Comparison of ENCODE assay signal across 16 cellular contexts in the genomic region with DNA sequence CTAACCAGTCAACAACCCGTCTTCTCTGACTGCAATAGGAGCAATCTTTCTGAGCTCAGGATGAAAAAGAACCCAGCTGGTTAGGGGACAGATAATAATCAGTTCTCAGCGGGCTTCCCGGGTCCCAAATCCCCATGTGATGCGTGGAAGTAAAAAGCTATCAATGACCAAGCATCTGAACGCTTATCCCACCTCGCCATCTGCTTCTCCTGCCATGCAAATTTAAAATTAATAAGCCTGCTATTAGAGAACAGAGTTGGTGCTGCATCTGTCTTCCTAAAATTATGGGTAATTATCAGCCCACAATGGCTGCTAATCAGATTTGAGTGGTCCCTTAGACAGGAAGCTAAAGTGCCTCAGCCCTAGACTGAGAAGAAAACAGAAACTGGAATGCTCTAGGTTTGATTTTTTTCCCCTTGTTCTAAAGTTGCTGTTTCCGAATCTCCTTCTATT. TPM values are rescaled to one million over a fixed set of nuclear protein-coding genes. Genes with fewer than 3 reads are reported as not detected.
DNase-seq lines count a peak whose midpoint lies in the region; ATAC-seq and TF ChIP-seq lines count a peak whose summit lies in the region.
"Had no signal": no experiment of that assay in that cellular context is flagged by ENCODE, and none has a peak within 500 bp of the region (broad histone marks: within the 10 kb centered on the region; RNA-seq: fewer than 3 reads in every experiment).

No MANE protein-coding gene starts in this region.

- no peak overlapping the region for H2BK15ac ChIP-seq in mesenchymal stem cell (ENCODE audit: low read depth, poor library complexity, severe bottlenecking)

- intact Hi-C loops in breast epithelium (cut with DNase I; ENCODE audit: low total_unique reads) (no loop called here), MCF 10A (cut with micrococcal nuclease) (no loop called here), vagina (cut with DNase I) (no loop called here)

- ATAC-seq in activated T-cell treated with anti-CD3 and anti-CD28 coated beads, Interleukin-2, amount 50 U/mL, for 72 hours (replicated peaks in 1 of 2), result no peak
- ATAC-seq: A549; heart left ventricle; natural killer cell treated with Interleukin-12 subunit alpha and Interleukin-12 subunit beta and Interleukin-15 and Interleukin-18, amount 100 ng/mL, for 72 hours had no signal

- peaks cover 19% of the 10 kb centered on the region for H4K20me1 ChIP-seq in SK-N-SH (ENCODE audit: insufficient read depth)

- H2AK5ac ChIP-seq in mesenchymal stem cell (ENCODE audit: low read length, severe bottlenecking), result peak overlapping the region; percentile 6

- no peak overlapping the region for H2BK120ac ChIP-seq in mesenchymal stem cell (ENCODE audit: low read depth, low read length)

- H3K4me3 Mint-ChIP-seq in MCF 10A (ENCODE audit: unreplicated experiment), result no peak overlapping the region
- H3K4me3 Mint-ChIP-seq in activated T-cell treated with anti-CD3 and anti-CD28 coated beads, Interleukin-2, amount 50 U/mL, for 72 hours, result peak overlapping the region in 1 of 2 donors; percentile 13

- BruUV-seq in MCF 10A (replicated peaks; lab: Mats Ljungman, UMichigan), result no TSS peak

- no peaks in the 10 kb centered on the region for H3K27me3 ChIP-seq in breast epithelium
- no peaks in the 10 kb centered on the region for H3K27me3 ChIP-seq in SK-N-SH (ENCODE audit: insufficient read depth)
- no peaks in the 10 kb centered on the region for H3K27me3 ChIP-seq in mesenchymal stem cell (ENCODE audit: control insufficient read depth in 1 of 2, insufficient read depth in 1 of 2, low read length in 2 of 2)
- H3K27me3 ChIP-seq in vagina, result no peaks in the 10 kb centered on the region
- H3K27me3 ChIP-seq: cardiac muscle cell, heart left ventricle had no signal

- POLR2A ChIA-PET in MCF 10A (lab: Yijun Ruan, JAX) (no interaction called here), SK-N-SH (lab: Yijun Ruan, JAX) (interaction anchor here (0.7 to 1.7 kb wide), 6 partner anchors 10 to 325 kb away, joined by 3 to 8 read pairs (median 4); no protein-coding TSS in a partner anchor), RWPE1 (lab: Yijun Ruan, JAX; ENCODE audit: low non-redundant PET) (no interaction called here)

- no peak overlapping the region for H2AFZ ChIP-seq in SK-N-SH (ENCODE audit: low read depth)
- no peak overlapping the region for H2AFZ ChIP-seq in mesenchymal stem cell (ENCODE audit: low read depth, low read length)

- no peak overlapping the region for H3K27ac Mint-ChIP-seq in MCF 10A (ENCODE audit: low read depth, unreplicated experiment)
- no peak overlapping the region for H3K27ac Mint-ChIP-seq in activated T-cell treated with anti-CD3 and anti-CD28 coated beads, Interleukin-2, amount 50 U/mL, for 72 hours

- TF ChIP-seq EP300 in SK-N-SH (IDR thresholded peaks at IDR 0.05; ENCODE audit: borderline replicate concordance in 1 of 2, low read depth in 1 of 2, low read length in 1 of 2), result peak in 1 of 2 experiments; percentile 97; a peak in 2 of 4 replicates

- H2BK5ac ChIP-seq in mesenchymal stem cell (ENCODE audit: low read depth, low read length, poor library complexity, severe bottlenecking), result no peak overlapping the region

- TF ChIP-seq POLR2A in breast epithelium (IDR thresholded peaks at IDR 0.05) (no peak), vagina (IDR thresholded peaks at IDR 0.05) (no peak)

- WGBS in SK-N-SH (ENCODE audit: low lambda C conversion rate), result 21% methylated on average over 7 of the region's 7 CpGs
- WGBS in mesenchymal stem cell, result 67% methylated on average over 6 of the region's 7 CpGs

- H4K91ac ChIP-seq in mesenchymal stem cell (ENCODE audit: low read length), result no peak overlapping the region

- H3K18ac ChIP-seq in mesenchymal stem cell (ENCODE audit: low read depth in 1 of 2, low read length in 2 of 2), result no peak overlapping the region

- H3K23ac ChIP-seq in mesenchymal stem cell (ENCODE audit: low read length in 2 of 2), result no peak overlapping the region

- H3K14ac ChIP-seq in mesenchymal stem cell (ENCODE audit: low read length in 2 of 2), result no peak overlapping the region

- no peaks in the 10 kb centered on the region for H3K9me3 ChIP-seq in breast epithelium
- no peaks in the 10 kb centered on the region for H3K9me3 ChIP-seq in SK-N-SH
- H3K9me3 ChIP-seq in mesenchymal stem cell (ENCODE audit: control insufficient read depth, low read length), result no peaks in the 10 kb centered on the region
- no peaks in the 10 kb centered on the region for H3K9me3 ChIP-seq in vagina
- H3K9me3 ChIP-seq: A549, heart left ventricle had no signal

- no peak overlapping the region for H4K8ac ChIP-seq in mesenchymal stem cell (ENCODE audit: low read length)

- TF ChIP-seq CTCF in breast epithelium (IDR thresholded peaks at IDR 0.05) (no peak), MCF 10A (IDR thresholded peaks at IDR 0.05; ENCODE audit: unreplicated experiment) (no peak), SK-N-SH (IDR thresholded peaks at IDR 0.05) (no peak), vagina (IDR thresholded peaks at IDR 0.05) (no peak), RWPE1 (conservative IDR thresholded peaks at IDR 0.05; ENCODE audit: low read depth) (no peak)

- H3K4me2 ChIP-seq in SK-N-SH (peak overlapping the region; percentile 80), mesenchymal stem cell (ENCODE audit: low read length, poor library complexity, severe bottlenecking) (no peak overlapping the region)
- H3K4me2 ChIP-seq: A549, smooth muscle cell had no signal

- no peaks in the 10 kb centered on the region for H3K9me3 Mint-ChIP-seq in MCF 10A (ENCODE audit: unreplicated experiment)
- peaks cover 0 to 2% of the 10 kb centered on the region in 2 donors for H3K9me3 Mint-ChIP-seq in activated T-cell treated with anti-CD3 and anti-CD28 coated beads, Interleukin-2, amount 50 U/mL, for 72 hours
- H3K9me3 Mint-ChIP-seq: natural killer cell treated with Interleukin-12 subunit alpha and Interleukin-12 subunit beta and Interleukin-15 and Interleukin-18, amount 100 ng/mL, for 72 hours had no signal

- no peak overlapping the region for H3K4ac ChIP-seq in mesenchymal stem cell (ENCODE audit: low read depth in 1 of 2, low read length in 2 of 2)

- H3F3A ChIP-seq in SK-N-SH (replicated peaks; ENCODE audit: insufficient read depth), result peaks cover 69% of the 10 kb centered on the region

- DNase-seq in breast epithelium (ENCODE audit: low spot score in 2 of 2), result no peak
- DNase-seq in MCF 10A (ENCODE audit: unreplicated experiment), result no peak
- DNase-seq in SK-N-SH, result peak; percentile 67
- no peak for DNase-seq in mesenchymal stem cell
- no peak for DNase-seq in vagina (ENCODE audit: extremely low spot score in 2 of 2)
- DNase-seq in RWPE1 (ENCODE audit: low spot score), result no peak
- DNase-seq in activated T-cell treated with anti-CD3 and anti-CD28 coated beads, Interleukin-2, amount 50 U/mL, for 72 hours, result no peak
- DNase-seq in iPS-NIHi7 (ENCODE audit: extremely low spot score), result no peak
- DNase-seq: activated CD4-positive, alpha-beta T cell treated with anti-CD3 and anti-CD28 coated beads, Interleukin-2, amount 50 U/mL, for 4 hours; activated gamma-delta T cell treated with Interleukin-2 at 50 U/mL for 16 hours; heart left ventricle; NCI-H446 had no signal

- H3K4me1 Mint-ChIP-seq in MCF 10A (ENCODE audit: insufficient read depth, unreplicated experiment), result peaks cover 12% of the 10 kb centered on the region
- peaks cover 17% of the 10 kb centered on the region for H3K4me1 Mint-ChIP-seq in activated T-cell treated with anti-CD3 and anti-CD28 coated beads, Interleukin-2, amount 50 U/mL, for 72 hours (ENCODE audit: low read depth)

- H3K9me2 ChIP-seq in SK-N-SH, result no peaks in the 10 kb centered on the region

- CTCF ChIA-PET in MCF 10A (lab: Yijun Ruan, JAX) (interaction anchor here (0.6 kb wide), 1 partner anchor 43 kb away, joined by 4 read pairs; no protein-coding TSS in a partner anchor), SK-N-SH (lab: Yijun Ruan, JAX) (interaction anchor here (0.8 to 2.6 kb wide), 8 partner anchors 10 to 98 kb away, joined by 4 to 9 read pairs (median 6); no protein-coding TSS in a partner anchor), RWPE1 (lab: Yijun Ruan, JAX) (no interaction called here)

- H3K4me1 ChIP-seq in breast epithelium (peaks cover 0 to 10% of the 10 kb centered on the region in 2 donors), SK-N-SH (ENCODE audit: control insufficient read depth in 1 of 2, insufficient read depth in 2 of 2, low read depth in 1 of 2, low read length in 1 of 2) (peaks cover 80 to 83% of the 10 kb centered on the region in 2 experiments), mesenchymal stem cell (ENCODE audit: control insufficient read depth, insufficient read depth, low read depth, low read length) (peaks cover 23% of the 10 kb centered on the region), vagina (peaks cover 45% of the 10 kb centered on the region)

- no peak overlapping the region for H3K4me3 ChIP-seq in breast epithelium
- H3K4me3 ChIP-seq in SK-N-SH (ENCODE audit: low read depth in 2 of 2, low read length in 1 of 2), result peak overlapping the region; percentile 2 to 32; a peak in 3 of 4 replicates
- H3K4me3 ChIP-seq in mesenchymal stem cell (ENCODE audit: insufficient read depth in 1 of 2, low read depth in 1 of 2, low read length in 2 of 2), result no peak overlapping the region
- no peak overlapping the region for H3K4me3 ChIP-seq in vagina
- H3K4me3 ChIP-seq: A549, cardiac muscle cell, heart left ventricle, smooth muscle cell had no signal

- H3K27ac ChIP-seq in breast epithelium (peak overlapping the region; percentile 3 to 15), SK-N-SH (ENCODE audit: low read depth in 2 of 2, low read length in 1 of 2) (peak overlapping the region; percentile 97 to 100), mesenchymal stem cell (ENCODE audit: low read length, poor library complexity, severe bottlenecking) (no peak overlapping the region), vagina (peak overlapping the region; percentile 3), RWPE1 (no peak overlapping the region)
- H3K27ac ChIP-seq: cardiac muscle cell had no signal

- peak overlapping the region; percentile 75 for H3K9ac ChIP-seq in SK-N-SH
- H3K9ac ChIP-seq in mesenchymal stem cell (ENCODE audit: low read length), result peak overlapping the region; percentile 15

- peaks cover 6% of the 10 kb centered on the region for H3K36me3 Mint-ChIP-seq in MCF 10A (ENCODE audit: insufficient read depth, unreplicated experiment)
- no peaks in the 10 kb centered on the region for H3K36me3 Mint-ChIP-seq in activated T-cell treated with anti-CD3 and anti-CD28 coated beads, Interleukin-2, amount 50 U/mL, for 72 hours (ENCODE audit: insufficient read depth in 2 of 2)
- H3K36me3 Mint-ChIP-seq: natural killer cell treated with Interleukin-12 subunit alpha and Interleukin-12 subunit beta and Interleukin-15 and Interleukin-18, amount 100 ng/mL, for 72 hours had no signal

- H3K79me1 ChIP-seq in mesenchymal stem cell (replicated peaks; ENCODE audit: low read length, poor library complexity, severe bottlenecking), result peaks cover 4% of the 10 kb centered on the region

- peaks cover 99% of the 10 kb centered on the region for H3K79me2 ChIP-seq in SK-N-SH (ENCODE audit: insufficient read depth)

- H2BK12ac ChIP-seq in mesenchymal stem cell (ENCODE audit: low read length in 2 of 2), result no peak overlapping the region

- no peaks in the 10 kb centered on the region for H3K27me3 Mint-ChIP-seq in MCF 10A (ENCODE audit: insufficient read depth, unreplicated experiment)
- H3K27me3 Mint-ChIP-seq in activated T-cell treated with anti-CD3 and anti-CD28 coated beads, Interleukin-2, amount 50 U/mL, for 72 hours (ENCODE audit: low read depth), result peaks cover 25% of the 10 kb centered on the region

- H3K36me3 ChIP-seq in breast epithelium (no peaks in the 10 kb centered on the region), SK-N-SH (replicated peaks in 1 of 2; ENCODE audit: control insufficient read depth in 1 of 2, insufficient read depth in 2 of 2, low read length in 1 of 2) (peaks cover 0 to 10% of the 10 kb centered on the region in 2 experiments), mesenchymal stem cell (ENCODE audit: control insufficient read depth in 1 of 2, insufficient read depth in 2 of 2, low read depth in 1 of 2, low read length in 2 of 2) (peaks cover 0 to 5% of the 10 kb centered on the region in 2 experiments), vagina (no peaks in the 10 kb centered on the region)
- H3K36me3 ChIP-seq: cardiac muscle cell, heart left ventricle had no signal

- TF ChIP-seq RAD21 in SK-N-SH (IDR thresholded peaks at IDR 0.05; ENCODE audit: low read length), result peak; percentile 33; the same call in 1 of the 2 replicates

RNA-seq across cellular contexts. Expression of gene AFAP1, which starts 37.5 kb away (rescaled TPM):
- total RNA-seq in breast epithelium (10 to 100 TPM; 14.5 to 21.6 (median 16.6) TPM), MCF 10A (2022) (22.5 and 29.4 TPM in 2 replicates), vagina (20.4 TPM)
- 40.6 and 67.9 TPM in 2 replicates for polyA plus RNA-seq in SK-N-SH (2012; rRNA removed)
- polyA plus RNA-seq in SK-N-SH (2012; cell fraction: cytosol; rRNA removed), result 48.9 and 59.9 TPM in 2 replicates
- polyA plus RNA-seq in SK-N-SH (2012; cell fraction: nucleus; rRNA removed), result 89.8 and 105 TPM in 2 replicates
- 19.0 TPM for polyA plus RNA-seq in mesenchymal stem cell (2013, experiment 1 of 2)
- 19.1 TPM for polyA plus RNA-seq in mesenchymal stem cell (2013, experiment 2 of 2)
- total RNA-seq in activated T-cell treated with anti-CD3 and anti-CD28 coated beads, Interleukin-2, amount 50 U/mL, for 72 hours, result 10 to 100 TPM; 30.6 to 49.3 TPM

Comparison
In these comparisons a context has a peak if more than half of its experiments do, and no peak if none do; other contexts are left out.
1. H3K27ac ChIP-seq: peak in breast epithelium (2 of 2), SK-N-SH (2 of 2) and vagina (single experiment); none in mesenchymal stem cell (single experiment) and RWPE1 (single experiment).
2. H3K4me3 ChIP-seq: peak in SK-N-SH (2 of 2); none in breast epithelium (0 of 3), mesenchymal stem cell (0 of 2) and vagina (0 of 2).